Comparison of ENCODE assay signal across 17 cellular contexts in genomic region chr1:211741116-211741515, GRCh38.
DNase-seq lines count a peak whose midpoint lies in the region; ATAC-seq and TF ChIP-seq lines count a peak whose summit lies in the region.
"Had no signal": no experiment of that assay in that cellular context is flagged by ENCODE, and none has a peak within 500 bp of the region (broad histone marks: within the 10 kb centered on the region; RNA-seq: fewer than 3 reads in every experiment).

No MANE protein-coding gene starts in this region.

- no peak overlapping the region for H3K4me3 ChIP-seq in BE2C (ENCODE audit: low read depth, low read length)
- H3K4me3 ChIP-seq in GM23248, result no peak overlapping the region
- no peak overlapping the region for H3K4me3 ChIP-seq in Peyer's patch
- H3K4me3 ChIP-seq: colonic mucosa, sigmoid colon had no signal

- CTCF ChIA-PET in T-cell (lab: Charles Lee), result interaction anchor here (0.8 to 1.0 kb wide), 2 partner anchors 43 to 1951 kb away, joined by 3 to 4 read pairs; no protein-coding TSS in a partner anchor
- CTCF ChIA-PET in activated naive CD4-positive, alpha-beta T cell treated with anti-CD3 and anti-CD28 coated beads for 36 hours (lab: Charles Lee), result interaction anchor here (0.6 to 1.3 kb wide), 3 partner anchors 43 to 578 kb away, joined by 3 read pairs; no protein-coding TSS in a partner anchor

- H3K9ac ChIP-seq in H9 (ENCODE audit: extremely low read depth, insufficient read length, low read length) (no peak overlapping the region), GM23248 (no peak overlapping the region)

- H3K4me3 Mint-ChIP-seq in H9 (no peak overlapping the region), T-cell (no peak overlapping the region)
- no peak overlapping the region for H3K4me3 Mint-ChIP-seq in activated naive CD4-positive, alpha-beta T cell treated with anti-CD3 and anti-CD28 coated beads for 36 hours

- H4K91ac ChIP-seq in H9 (ENCODE audit: insufficient read length, low read depth, low read length), result no peak overlapping the region

- peaks cover 2% of the 10 kb centered on the region; the same call in 1 of the 2 replicates for H3F3A ChIP-seq in GM23248 (ENCODE audit: insufficient read depth)

- no peak overlapping the region for H2BK5ac ChIP-seq in H9 (ENCODE audit: insufficient read length, low read length)

- no peak for ATAC-seq in T-cell (replicated peaks in 1 of 4)
- no peak for ATAC-seq in HG02973 (IDR thresholded peaks at IDR 0.05; ENCODE audit: unreplicated experiment)

- in situ Hi-C loops in GM23248 (cut with MboI), result no loop called here

- no peak overlapping the region for H4K5ac ChIP-seq in H9 (ENCODE audit: insufficient read length, low read depth, low read length)

- no peak for DNase-seq in BE2C
- no peak for DNase-seq in H9
- DNase-seq in T-cell, result no peak
- no peak for DNase-seq in GM23248
- no peak for DNase-seq in activated naive CD4-positive, alpha-beta T cell treated with anti-CD3 and anti-CD28 coated beads for 36 hours
- no peak for DNase-seq in Peyer's patch
- DNase-seq: activated CD4-positive, alpha-beta T cell treated with anti-CD3 and anti-CD28 coated beads for 4 hours; activated naive CD4-positive, alpha-beta T cell; colonic mucosa; foreskin melanocyte; NCI-H146; SHP77 treated with DMSO at 0.1 percent for 48 hours; sigmoid colon; stimulated activated CD4-positive, alpha-beta T cell treated with anti-CD3 and anti-CD28 coated beads, Interleukin-1b, Interleukin-23, amount 100 ng/mL, for 48 hours; T1000 had no signal

- peak; percentile 20; the same call in 1 of the 2 replicates for TF ChIP-seq CTCF in BE2C (IDR thresholded peaks at IDR 0.05; ENCODE audit: low read depth, low read length)
- peak; percentile 45 for TF ChIP-seq CTCF in H9 (conservative IDR thresholded peaks at IDR 0.05)
- no peak for TF ChIP-seq CTCF in Peyer's patch (IDR thresholded peaks at IDR 0.05)

- WGBS in H9 (ENCODE audit: extremely low coverage, insufficient read length, low lambda C conversion rate), result no CpG with 5 or more reads among the region's 9 CpGs
- 65 to 67% methylated on average over 8 to 9 of the region's 9 CpGs for WGBS in GM23248 (ENCODE audit: low coverage in 1 of 2, low lambda C conversion rate in 2 of 2, missing lambda C conversion rate in 2 of 2), 2 experiments

- H3K23me2 ChIP-seq in H9 (ENCODE audit: insufficient read length, low read depth, low read length, poor library complexity, severe bottlenecking), result no peaks in the 10 kb centered on the region

- no peaks in the 10 kb centered on the region for H3K27me3 Mint-ChIP-seq in H9 (ENCODE audit: low read depth)
- H3K27me3 Mint-ChIP-seq in T-cell, result no peaks in the 10 kb centered on the region
- no peaks in the 10 kb centered on the region for H3K27me3 Mint-ChIP-seq in activated naive CD4-positive, alpha-beta T cell treated with anti-CD3 and anti-CD28 coated beads for 36 hours (ENCODE audit: low read depth)

- no peak overlapping the region for H3K18ac ChIP-seq in H9 (ENCODE audit: insufficient read length, low read depth, low read length)

- no peak overlapping the region for H2BK12ac ChIP-seq in H9 (ENCODE audit: insufficient read length, low read depth, low read length)

- no peak overlapping the region for H3K14ac ChIP-seq in H9 (ENCODE audit: insufficient read depth, low read length)

- no peak overlapping the region for H3K27ac ChIP-seq in H9 (ENCODE audit: insufficient read length, low read depth, low read length)
- peak overlapping the region; percentile 62 for H3K27ac ChIP-seq in layer of hippocampus (ENCODE audit: low read depth, low read length)
- no peak overlapping the region for H3K27ac ChIP-seq in GM23248
- H3K27ac ChIP-seq in Peyer's patch, result no peak overlapping the region
- H3K27ac ChIP-seq: colonic mucosa, sigmoid colon had no signal

- no peaks in the 10 kb centered on the region for H3K9me2 ChIP-seq in GM23248 (ENCODE audit: insufficient read depth)

- H3K9me3 ChIP-seq in BE2C, result no peaks in the 10 kb centered on the region
- no peaks in the 10 kb centered on the region for H3K9me3 ChIP-seq in H9 (ENCODE audit: control insufficient read depth, low read depth, low read length)
- no peaks in the 10 kb centered on the region for H3K9me3 ChIP-seq in GM23248 (ENCODE audit: low read depth)
- H3K9me3 ChIP-seq in Peyer's patch, result no peaks in the 10 kb centered on the region
- H3K9me3 ChIP-seq: colonic mucosa, sigmoid colon had no signal

- POLR2A ChIA-PET in T-cell (lab: Charles Lee), result no interaction called here

- no peak overlapping the region for H4K8ac ChIP-seq in H9 (replicated peaks; ENCODE audit: insufficient read length, low read depth, low read length)

- H3K36me3 ChIP-seq in BE2C (no peaks in the 10 kb centered on the region), GM23248 (ENCODE audit: low read depth) (no peaks in the 10 kb centered on the region; the same call in 1 of the 2 replicates), Peyer's patch (no peaks in the 10 kb centered on the region)
- H3K36me3 ChIP-seq: colonic mucosa, sigmoid colon had no signal

- H3K4ac ChIP-seq in H9 (ENCODE audit: low read depth, low read length), result no peak overlapping the region

- H3K36me3 Mint-ChIP-seq in H9 (ENCODE audit: insufficient read depth in 1 of 3, low read depth in 3 of 3), result no peaks in the 10 kb centered on the region
- H3K36me3 Mint-ChIP-seq in T-cell, result no peaks in the 10 kb centered on the region
- H3K36me3 Mint-ChIP-seq in activated naive CD4-positive, alpha-beta T cell treated with anti-CD3 and anti-CD28 coated beads for 36 hours (ENCODE audit: low read depth), result no peaks in the 10 kb centered on the region

- no peak overlapping the region for H2BK120ac ChIP-seq in H9 (ENCODE audit: low read depth, low read length, poor library complexity, severe bottlenecking)

- H3K27ac Mint-ChIP-seq in H9 (0 out of 7 replicates have a peak overlapping the region, but pooled peaks of 1 of the 3 experiments have one; percentile 80), T-cell (peak overlapping the region; percentile 49 to 68)
- no peak overlapping the region for H3K27ac Mint-ChIP-seq in activated naive CD4-positive, alpha-beta T cell treated with anti-CD3 and anti-CD28 coated beads for 36 hours

- H3K79me2 ChIP-seq in H9 (ENCODE audit: insufficient read depth, low read length) (no peaks in the 10 kb centered on the region), GM23248 (ENCODE audit: insufficient read depth) (no peaks in the 10 kb centered on the region)

- no peak overlapping the region for H2AFZ ChIP-seq in H9 (ENCODE audit: low read length)
- H2AFZ ChIP-seq in GM23248, result no peak overlapping the region

- no peaks in the 10 kb centered on the region for H3K27me3 ChIP-seq in BE2C
- H3K27me3 ChIP-seq in H9 (ENCODE audit: insufficient read depth, low read length), result no peaks in the 10 kb centered on the region
- H3K27me3 ChIP-seq in layer of hippocampus (ENCODE audit: control insufficient read depth, insufficient read depth, low read length), result no peaks in the 10 kb centered on the region
- no peaks in the 10 kb centered on the region for H3K27me3 ChIP-seq in GM23248 (replicated peaks; ENCODE audit: insufficient read depth)
- H3K27me3 ChIP-seq in Peyer's patch, result no peaks in the 10 kb centered on the region
- H3K27me3 ChIP-seq: colonic mucosa, sigmoid colon had no signal

- no peak overlapping the region for H2BK20ac ChIP-seq in H9 (ENCODE audit: low read depth, low read length, poor library complexity, severe bottlenecking)

- H3K4me1 Mint-ChIP-seq in H9 (peaks cover 12 to 18% of the 10 kb centered on the region in 2 experiments), T-cell (peaks cover 32 to 41% (median 35%) of the 10 kb centered on the region in 3 donors)
- peaks cover 29% of the 10 kb centered on the region for H3K4me1 Mint-ChIP-seq in activated naive CD4-positive, alpha-beta T cell treated with anti-CD3 and anti-CD28 coated beads for 36 hours (ENCODE audit: low read depth)

- H3K56ac ChIP-seq in H9 (ENCODE audit: insufficient read length, low read depth, low read length), result no peak overlapping the region

- H3K4me1 ChIP-seq in BE2C (peaks cover 6% of the 10 kb centered on the region), H9 (ENCODE audit: insufficient read depth, low read length) (no peaks in the 10 kb centered on the region), GM23248 (ENCODE audit: insufficient read depth) (peaks cover 2% of the 10 kb centered on the region), Peyer's patch (no peaks in the 10 kb centered on the region)
- H3K4me1 ChIP-seq: colonic mucosa had no signal

- no peak overlapping the region for H3T11ph ChIP-seq in H9 (ENCODE audit: low read length)

- no peak overlapping the region for H2BK15ac ChIP-seq in H9 (ENCODE audit: low read depth, low read length)

- intact Hi-C loops in activated naive CD4-positive, alpha-beta T cell treated with anti-CD3 and anti-CD28 coated beads for 36 hours (cut with micrococcal nuclease), result no loop called here

- H4K20me1 ChIP-seq in H9 (ENCODE audit: control insufficient read depth, insufficient read depth, insufficient read length) (no peaks in the 10 kb centered on the region), GM23248 (ENCODE audit: insufficient read depth) (no peaks in the 10 kb centered on the region)

- H3K23ac ChIP-seq in H9 (ENCODE audit: insufficient read length, low read depth, low read length), result no peak overlapping the region

- no peak for TF ChIP-seq POLR2A in Peyer's patch (IDR thresholded peaks at IDR 0.05)

- no peaks in the 10 kb centered on the region for H3K79me1 ChIP-seq in H9 (ENCODE audit: insufficient read depth, low read depth, low read length, poor library complexity, severe bottlenecking)

- H3K9me3 Mint-ChIP-seq in H9 (no peaks in the 10 kb centered on the region), T-cell (no peaks in the 10 kb centered on the region)
- H3K9me3 Mint-ChIP-seq in activated naive CD4-positive, alpha-beta T cell treated with anti-CD3 and anti-CD28 coated beads for 36 hours, result no peaks in the 10 kb centered on the region

- H2AK5ac ChIP-seq in H9 (ENCODE audit: insufficient read length, low read length), result no peak overlapping the region

- H3K4me2 ChIP-seq in H9 (ENCODE audit: insufficient read depth, insufficient read length, low read length) (no peak overlapping the region), GM23248 (ENCODE audit: unreplicated experiment) (no peak overlapping the region)

Comparison
In these comparisons a context has a peak if more than half of its experiments do, and no peak if none do; other contexts are left out.
1. CTCF ChIP-seq: peak in BE2C (single experiment) and H9 (single experiment); none in Peyer's patch (0 of 6).